Comparison of ENCODE assay signal across 8 cellular contexts in genomic region chr16:46973457-46974324, GRCh38.
DNase-seq lines count a peak whose midpoint lies in the region; ATAC-seq and FAIRE-seq lines count a peak whose summit lies in the region.

DNAJA2 (minus strand) TSS chr16:46973674; CDS start chr16:46973572, 102 bp downstream.

- peak within 1 kb of the TSS; percentile 93 for H3K27ac ChIP-seq in caudate nucleus (ENCODE audit: low read depth, low read length)

- ATAC-seq in GM18907 (IDR thresholded peaks at IDR 0.05; ENCODE audit: unreplicated experiment), result peak; percentile 88
- peak; percentile 74 for ATAC-seq in HG03159 (IDR thresholded peaks at IDR 0.05; ENCODE audit: unreplicated experiment)

- FAIRE-seq in islet of Langerhans (lab: Jason Lieb, UNC), result peak; percentile 47

- DNase-seq in AG08396 (ENCODE audit: low spot score) (peak; percentile 96), NCI-H226 (peak; percentile 79), caudate nucleus (lab: John Stamatoyannopoulos, UW) (peak in 60 of 61 donors; percentile 23 to 94 (median 85))
- DNase-seq in activated CD4-positive, CD25-positive, alpha-beta regulatory T cell (lab: John Stamatoyannopoulos, UW), result peak; percentile 87 to 91 (median 89)
- peak; percentile 84 to 91 for DNase-seq in stimulated activated CD4-positive, alpha-beta T cell treated with anti-CD3 and anti-CD28 coated beads, Interleukin-12 subunit alpha, Interleukin-12 subunit beta, amount 100 ng/mL, for 24 hours (ENCODE audit: low read depth in 2 of 2)

Comparison
In these comparisons a context has a peak if more than half of its experiments do, and no peak if none do; other contexts are left out.
1. Peak in every context shown above with its lines: DNase-seq, ATAC-seq and H3K27ac ChIP-seq.